ENCODE assay signal across 22 cellular contexts in genomic region chr11:31757245-31757835, GRCh38. TPM values are rescaled to one million over a fixed set of nuclear protein-coding genes. Genes with fewer than 3 reads are reported as not detected.
DNase-seq lines count a peak whose midpoint lies in the region; ATAC-seq, FAIRE-seq and TF ChIP-seq lines count a peak whose summit lies in the region.
"Had no signal": no experiment of that assay in that cellular context is flagged by ENCODE, and none has a peak within 500 bp of the region (broad histone marks: within the 10 kb centered on the region; RNA-seq: fewer than 3 reads in every experiment).

No MANE protein-coding gene starts in this region.

- TF ChIP-seq EP300 in H1 (IDR thresholded peaks at IDR 0.05; ENCODE audit: borderline replicate concordance in 1 of 2, low read depth in 2 of 2, low read length in 2 of 2) (no peak), transverse colon (IDR thresholded peaks at IDR 0.05; ENCODE audit: low read depth) (no peak)

- H3K9ac ChIP-seq in H1 (replicated peaks in 1 of 4; ENCODE audit: extremely low read depth in 1 of 4, low read depth in 3 of 4, low read length in 3 of 4) = no peak overlapping the region
- H3K9ac ChIP-seq: KMS-11, SK-N-SH had no signal

- no peak overlapping the region for H4K91ac ChIP-seq in H1 (replicated peaks; ENCODE audit: insufficient read length, low read length)

- intact Hi-C loops in Right ventricle myocardium superior (cut with DNase I) = no loop called here
- intact Hi-C loops in transverse colon (cut with DNase I; ENCODE audit: low total_unique reads) = no loop called here

- no peak overlapping the region for H4K5ac ChIP-seq in H1 (ENCODE audit: insufficient read length, low read depth, low read length)

- DNase-seq in Right ventricle myocardium superior (no peak), right atrium auricular region (ENCODE audit: low spot score) (no peak), NCI-H2227 (lab: John Stamatoyannopoulos, UW; ENCODE audit: unreplicated experiment) (peak; percentile 65), H1 (ENCODE audit: low read depth in 1 of 2, low spot score in 2 of 2) (no peak), superior temporal gyrus (ENCODE audit: extremely low spot score) (peak; percentile 60), transverse colon (no peak)
- no peak for DNase-seq in stimulated activated CD4-positive, alpha-beta T cell treated with anti-CD3 and anti-CD28 coated beads, Interleukin-4, amount 100 ng/mL, for 1 hour
- DNase-seq: glutamatergic neuron, mesenchymal stem cell, NCI-H1092 treated with DMSO at 0.1 percent for 48 hours, nephron progenitor cell, psoas muscle, SK-N-SH, spleen, tibial artery had no signal

- TF ChIP-seq POLR2A in H1 (IDR thresholded peaks at IDR 0.05; ENCODE audit: control extremely low read depth in 1 of 2, low read depth in 2 of 2, low read length in 2 of 2) (no peak), transverse colon (IDR thresholded peaks at IDR 0.05) (no peak)

- H2BK120ac ChIP-seq in H1 (replicated peaks; ENCODE audit: low read depth, low read length) = no peak overlapping the region

- H3K4me3 ChIP-seq in right atrium auricular region (no peak overlapping the region), H1 (ENCODE audit: extremely low read depth in 1 of 4, insufficient read depth in 2 of 4, low read depth in 3 of 4, low read length in 4 of 4) (no peak overlapping the region), transverse colon (no peak overlapping the region)
- H3K4me3 ChIP-seq: breast epithelium, psoas muscle, spleen, tibial artery had no signal

- peaks cover 0 to 12% of the 10 kb centered on the region in 2 donors for H3K4me1 ChIP-seq in right atrium auricular region
- H3K4me1 ChIP-seq in H1 (replicated peaks in 1 of 4; ENCODE audit: control insufficient read depth in 3 of 4, insufficient read depth in 4 of 4, low read length in 3 of 4) = no peaks in the 10 kb centered on the region
- peaks cover 0 to 7% (median 0%) of the 10 kb centered on the region in 4 donors for H3K4me1 ChIP-seq in transverse colon
- H3K4me1 ChIP-seq: breast epithelium, spleen had no signal

- no peaks in the 10 kb centered on the region for H3K79me2 ChIP-seq in H1 (ENCODE audit: control insufficient read depth in 1 of 2, insufficient read depth in 2 of 2, low read length in 2 of 2)

- H3K23ac ChIP-seq in H1 (ENCODE audit: insufficient read length) = peak overlapping the region; percentile 52

- H3K18ac ChIP-seq in H1 (ENCODE audit: extremely low read depth, low read length) = no peak overlapping the region

- no peak overlapping the region for H3K56ac ChIP-seq in H1 (replicated peaks; ENCODE audit: insufficient read length, low read depth, low read length)

- in situ Hi-C loops in transverse colon (cut with MboI; ENCODE audit: low pct_ligation_motif_present in 1 of 4, low pct_unique_long_range_greater_than_20kb in 1 of 4, low sequenced_read_pairs in 3 of 4) = no loop called here

- TF ChIP-seq CTCF in right atrium auricular region (IDR thresholded peaks at IDR 0.05) (no peak), H1 (IDR thresholded peaks at IDR 0.05; ENCODE audit: control extremely low read depth in 1 of 3, insufficient read depth in 1 of 3, low read depth in 1 of 3, low read length in 3 of 3) (no peak), transverse colon (IDR thresholded peaks at IDR 0.05) (no peak)

- H3K27me3 ChIP-seq in right atrium auricular region = no peaks in the 10 kb centered on the region
- no peaks in the 10 kb centered on the region for H3K27me3 ChIP-seq in H1 (replicated peaks in 1 of 4; ENCODE audit: control insufficient read depth in 3 of 4, extremely low read depth in 1 of 4, insufficient read depth in 3 of 4, low read length in 3 of 4)
- H3K27me3 ChIP-seq in transverse colon = no peaks in the 10 kb centered on the region
- H3K27me3 ChIP-seq: breast epithelium, spleen, tibial artery had no signal

- no peaks in the 10 kb centered on the region for H3K9me3 ChIP-seq in right atrium auricular region
- no peaks in the 10 kb centered on the region for H3K9me3 ChIP-seq in H1 (ENCODE audit: insufficient read depth in 2 of 2, low read depth in 1 of 2, low read length in 1 of 2)
- H3K9me3 ChIP-seq in transverse colon = no peaks in the 10 kb centered on the region
- H3K9me3 ChIP-seq: breast epithelium, psoas muscle, SK-N-SH, spleen, tibial artery had no signal

- no peak for FAIRE-seq in H1 (lab: Jason Lieb, UNC)
- FAIRE-seq: A204.1 had no signal

- no peaks in the 10 kb centered on the region for H4K20me1 ChIP-seq in H1 (replicated peaks in 1 of 2; ENCODE audit: control insufficient read depth in 1 of 2, insufficient read depth in 2 of 2, low read length in 2 of 2)

- no peak overlapping the region for H3K27ac ChIP-seq in right atrium auricular region
- no peak overlapping the region for H3K27ac ChIP-seq in H1 (ENCODE audit: low read depth, low read length)
- H3K27ac ChIP-seq in transverse colon = no peak overlapping the region
- H3K27ac ChIP-seq: breast epithelium, C4-2B, KMS-11, psoas muscle, spleen, tibial artery had no signal

- no peaks in the 10 kb centered on the region for H3K79me1 ChIP-seq in H1 (ENCODE audit: low read depth, low read length)

- 88% methylated on average over 3 of the region's 3 CpGs; no CpG with 5 or more reads in 1 of the 2 experiments for WGBS in H1 (ENCODE audit: extremely low coverage in 1 of 2, insufficient coverage in 1 of 2, insufficient read length in 1 of 2, insufficient replicate concordance in 2 of 2, low coverage in 1 of 2, low lambda C conversion rate in 2 of 2, missing lambda C conversion rate in 1 of 2), 2 experiments
- WGBS in transverse colon (ENCODE audit: low coverage in 1 of 2), 2 donors = 58 to 78% methylated on average over 1 to 3 of the region's 3 CpGs

- H3K14ac ChIP-seq in H1 (ENCODE audit: insufficient read length) = no peak overlapping the region

- no peak overlapping the region for H2BK20ac ChIP-seq in H1 (ENCODE audit: low read length)

- no peak for TF ChIP-seq RAD21 in H1 (IDR thresholded peaks at IDR 0.05 in 1 of 2, conservative IDR thresholded peaks at IDR 0.05 in 1 of 2; ENCODE audit: low read depth in 2 of 2, low read length in 2 of 2)

- no peak overlapping the region for H2AK5ac ChIP-seq in H1 (ENCODE audit: low read depth, low read length)

- CTCF ChIA-PET in H1 (lab: Charles Lee; ENCODE audit: partially characterized antibody) = interaction anchor here (0.8 kb wide), 1 partner anchor 10 kb away, joined by 3 read pairs; no protein-coding TSS in a partner anchor

- no peak overlapping the region for H4K8ac ChIP-seq in H1 (ENCODE audit: extremely low read depth, insufficient read depth, low read length)

- H2BK15ac ChIP-seq in H1 (ENCODE audit: low read length) = no peak overlapping the region

- no peak overlapping the region for H2AFZ ChIP-seq in H1 (ENCODE audit: low read length)

- POLR2A ChIA-PET in H1 (lab: Charles Lee; ENCODE audit: partially characterized antibody) = no interaction called here

- H3K23me2 ChIP-seq in H1 (ENCODE audit: low read depth, low read length) = no peaks in the 10 kb centered on the region; the same call in 1 of the 2 replicates

- no peak overlapping the region for H3K4me2 ChIP-seq in H1 (ENCODE audit: insufficient read depth in 1 of 2, low read depth in 2 of 2, low read length in 2 of 2)
- H3K4me2 ChIP-seq: KMS-11, SK-N-SH had no signal

- no peaks in the 10 kb centered on the region for H3K36me3 ChIP-seq in right atrium auricular region
- H3K36me3 ChIP-seq in H1 (ENCODE audit: control insufficient read depth in 2 of 4, insufficient read depth in 4 of 4, low read length in 3 of 4) = no peaks in the 10 kb centered on the region
- no peaks in the 10 kb centered on the region for H3K36me3 ChIP-seq in transverse colon
- H3K36me3 ChIP-seq: breast epithelium, spleen had no signal

- H2BK12ac ChIP-seq in H1 (ENCODE audit: low read depth, low read length) = no peak overlapping the region

- peak; percentile 93 for ATAC-seq in Right ventricle myocardium superior (ENCODE audit: poor library complexity)
- no peak for ATAC-seq in GM19463 (IDR thresholded peaks at IDR 0.05; ENCODE audit: unreplicated experiment)
- ATAC-seq: Panc1 had no signal

- no peak overlapping the region for H3K4ac ChIP-seq in H1 (replicated peaks; ENCODE audit: insufficient read length, low read depth, low read length)

- no peak overlapping the region for H2BK5ac ChIP-seq in H1 (ENCODE audit: low read depth, low read length)

TF ChIP-seq in H1, 55 proteins besides CTCF, POLR2A, EP300 and RAD21 (continues in another document):
- TF ChIP-seq MAX (IDR thresholded peaks at IDR 0.05) = no peak

RNA-seq across cellular contexts. Expression of gene PAX6, which starts 53.8 kb away (rescaled TPM):
- total RNA-seq in Right ventricle myocardium superior (not detected), right atrium auricular region (not detected), transverse colon (under 1 TPM in 3 of 4 donors, not detected in 1; 0.40 to 0.79 (median 0.55) TPM)
- total RNA-seq in H1 (2021; fragmentation: NEBNext Ultra II Directional; extraction: Animal tissue kit (Norgen Biotek cat#: 25700)) = 0.21 and 0.30 TPM in 2 replicates
- polyA plus RNA-seq in H1 (2011; rRNA removed) = 0.65 and 1.1 TPM in 2 replicates
- 0.53 TPM for polyA plus RNA-seq in H1 (2011; cell fraction: cytosol; rRNA removed)
- 1.0 TPM for polyA plus RNA-seq in H1 (2011; cell fraction: nucleus; rRNA removed)
- 0.41 to 1.1 TPM (median 0.57 TPM) in 4 replicates for polyA plus RNA-seq in H1 (2012, experiment 1 of 2)
- 0.16 TPM for polyA plus RNA-seq in H1 (2012, experiment 2 of 2)
- polyA plus RNA-seq in H1 (2013, experiment 1 of 2) = 0.16 TPM
- polyA plus RNA-seq in H1 (2013, experiment 2 of 2) = 0.22 TPM
- polyA minus RNA-seq in H1 (2011; rRNA and poly(A)+ RNA removed) = 0.76 and 0.82 TPM in 2 replicates
- polyA minus RNA-seq in H1 (2011; cell fraction: cytosol; rRNA and poly(A)+ RNA removed) = 0.88 TPM
- polyA minus RNA-seq in H1 (2011; cell fraction: nucleus; rRNA and poly(A)+ RNA removed) = 2.6 TPM
- total RNA-seq: HT-29, spleen had no signal
- polyA plus RNA-seq: psoas muscle, SK-N-SH had no signal

Comparison
In these comparisons a context has a peak if more than half of its experiments do, and no peak if none do; other contexts are left out.
1. DNase-seq: peak in NCI-H2227 (single experiment) and superior temporal gyrus (single experiment); none in Right ventricle myocardium superior (single experiment), right atrium auricular region (single experiment), H1 (0 of 2), stimulated activated CD4-positive, alpha-beta T cell treated with anti-CD3 and anti-CD28 coated beads, Interleukin-4, amount 100 ng/mL, for 1 hour (single experiment) and transverse colon (single experiment).